ENCODE assay signal across 16 cellular contexts in genomic region chr12:288687-289086, GRCh38. TPM values are rescaled to one million over a fixed set of nuclear protein-coding genes. Genes with fewer than 3 reads are reported as not detected.
A peak's percentile ranks its signal among the peaks of the same experiment; 100 is the strongest.
DNase-seq lines count a peak whose midpoint lies in the region; ATAC-seq, FAIRE-seq and TF ChIP-seq lines count a peak whose summit lies in the region.
"Had no signal": no experiment of that assay in that cellular context is flagged by ENCODE, and none has a peak within 500 bp of the region (broad histone marks: within the 10 kb centered on the region; RNA-seq: fewer than 3 reads in every experiment).

No MANE protein-coding gene starts in this region.

- H3K9ac ChIP-seq in liver (ENCODE audit: low read depth in 1 of 2, low read length in 2 of 2) (no peak overlapping the region), HepG2 (ENCODE audit: insufficient read depth, low read depth, low read length) (no peak overlapping the region), astrocyte (ENCODE audit: low read length) (no peak overlapping the region)
- H3K9ac ChIP-seq: parathyroid adenoma had no signal

- H4K20me1 ChIP-seq in HepG2 (ENCODE audit: insufficient read depth, low read length) (no peaks in the 10 kb centered on the region), astrocyte (ENCODE audit: insufficient read depth, low read length) (peaks cover 29% of the 10 kb centered on the region)

- H3K79me2 ChIP-seq in HepG2 (ENCODE audit: insufficient read depth, low read length) (no peaks in the 10 kb centered on the region), astrocyte (ENCODE audit: insufficient read depth, low read length) (peaks cover 6% of the 10 kb centered on the region)
- H3K79me2 ChIP-seq: parathyroid adenoma had no signal

- TF ChIP-seq RAD21 in liver (IDR thresholded peaks at IDR 0.05) (peak in 1 of 2 donors; percentile 16), HepG2 (CRISPR knock-in tag; IDR thresholded peaks at IDR 0.05) (no peak)

- DNase-seq in HepG2 (ENCODE audit: low spot score) (no peak), astrocyte (ENCODE audit: low read depth) (peak; percentile 72), glomerular visceral epithelial cell (ENCODE audit: extremely low spot score) (peak; percentile 59), aorta (peak; percentile 59 to 75), GM10248 (ENCODE audit: extremely low spot score) (no peak)
- no peak for DNase-seq in stimulated activated CD4-positive, alpha-beta T cell treated with anti-CD3 and anti-CD28 coated beads, Interleukin-4, amount 100 ng/mL, for 1 hour
- no peak for DNase-seq in NK-92 treated with Interleukin-12 subunit alpha and Interleukin-12 subunit beta, amount 100 ng/mL, for 24 hours (lab: John Stamatoyannopoulos, UW)
- DNase-seq: activated CD4-positive, CD25-positive, alpha-beta regulatory T cell; activated CD8-positive, alpha-beta memory T cell treated with anti-CD3 and anti-CD28 coated beads, Interleukin-2, amount 50 U/mL, for 48 hours; activated naive CD8-positive, alpha-beta T cell treated with anti-CD3 and anti-CD28 coated beads for 36 hours; DMS153 had no signal

- no peak for FAIRE-seq in HepG2 (lab: Jason Lieb, UNC)
- FAIRE-seq in astrocyte (lab: Jason Lieb, UNC) = peak; percentile 56
- FAIRE-seq: urothelium cell line had no signal

- TF ChIP-seq EP300 in HepG2 (IDR thresholded peaks at IDR 0.05; ENCODE audit: low read depth in 2 of 2, low read length in 2 of 2) = no peak
- TF ChIP-seq EP300 in HepG2 (CRISPR knock-in tag; IDR thresholded peaks at IDR 0.05; ENCODE audit: borderline replicate concordance) = no peak

- BruUV-seq in HepG2 (replicated peaks; lab: Mats Ljungman, UMichigan) = no TSS peak

- WGBS in liver = 65% methylated on average over 5 of the region's 5 CpGs
- WGBS in HepG2 (ENCODE audit: low lambda C conversion rate) = 94% methylated on average over 5 of the region's 5 CpGs
- 58 to 60% methylated on average over 5 of the region's 5 CpGs for WGBS in aorta, 2 donors

- CTCF ChIA-PET in HepG2 (lab: Yijun Ruan, JAX; ENCODE audit: low intra/inter-chr PET ratio, low total read pairs) (no interaction called here), GM10248 (lab: Yijun Ruan, JAX) (interaction anchor here (1.1 kb wide), 1 partner anchor 13 kb away, joined by 3 read pairs; no protein-coding TSS in a partner anchor)

- H3K36me3 ChIP-seq in liver (ENCODE audit: control insufficient read depth in 4 of 4, insufficient read depth in 3 of 4, low read depth in 1 of 4, low read length in 3 of 4) (peaks cover 3 to 33% (median 31%) of the 10 kb centered on the region in 4 donors), HepG2 (replicated peaks in 1 of 2; ENCODE audit: control insufficient read depth in 1 of 2, insufficient read depth in 2 of 2, low read length in 2 of 2) (peaks cover 14 to 64% of the 10 kb centered on the region in 2 experiments), astrocyte (ENCODE audit: insufficient read depth, low read length) (peaks cover 28% of the 10 kb centered on the region), aorta (ENCODE audit: control insufficient read depth in 1 of 2, insufficient read depth in 2 of 2, low read length in 1 of 2) (peaks cover 4 to 12% of the 10 kb centered on the region in 2 donors)

- intact Hi-C loops in HepG2 (cut with micrococcal nuclease; ENCODE audit: unreplicated experiment) (no loop called here), aorta (cut with DNase I) (no loop called here)

- H3K36me3 Mint-ChIP-seq in astrocyte (ENCODE audit: low read depth, unreplicated experiment) = peaks cover 31% of the 10 kb centered on the region

- no peaks in the 10 kb centered on the region for H3K27me3 ChIP-seq in liver (ENCODE audit: control insufficient read depth in 4 of 4, insufficient read depth in 4 of 4, low read length in 3 of 4)
- no peaks in the 10 kb centered on the region for H3K27me3 ChIP-seq in HepG2 (ENCODE audit: control insufficient read depth in 1 of 2, insufficient read depth in 2 of 2, low read length in 2 of 2)
- H3K27me3 ChIP-seq in astrocyte (ENCODE audit: insufficient read depth, low read length) = no peaks in the 10 kb centered on the region
- H3K27me3 ChIP-seq in aorta (ENCODE audit: control insufficient read depth in 1 of 2, insufficient read depth in 2 of 2, low read length in 1 of 2) = no peaks in the 10 kb centered on the region

- H3K9me3 Mint-ChIP-seq in astrocyte (ENCODE audit: unreplicated experiment) = no peaks in the 10 kb centered on the region
- H3K9me3 Mint-ChIP-seq: activated naive CD8-positive, alpha-beta T cell treated with anti-CD3 and anti-CD28 coated beads for 36 hours had no signal

- in situ Hi-C loops in HepG2 (cut with HindIII; ENCODE audit: extremely low pct_ligation_motif_present, low pct_unique_long_range_greater_than_20kb) = no loop called here

- H3K4me3 ChIP-seq in liver (ENCODE audit: low read depth in 1 of 3, low read length in 3 of 3) (no peak overlapping the region), HepG2 (replicated peaks in 1 of 3; ENCODE audit: insufficient read depth in 1 of 3, low read depth in 2 of 3, low read length in 3 of 3) (no peak overlapping the region), astrocyte (ENCODE audit: insufficient read depth, low read depth, low read length) (no peak overlapping the region), aorta (ENCODE audit: low read length in 2 of 2) (no peak overlapping the region)
- H3K4me3 ChIP-seq: lung had no signal

- peaks cover 11% of the 10 kb centered on the region for H3K4me1 Mint-ChIP-seq in astrocyte (ENCODE audit: low read depth, unreplicated experiment)

- H2AFZ ChIP-seq in HepG2 (ENCODE audit: low read length) (no peak overlapping the region), astrocyte (ENCODE audit: low read depth, low read length) (no peak overlapping the region)
- H2AFZ ChIP-seq: parathyroid adenoma had no signal

- TF ChIP-seq CTCF in liver (IDR thresholded peaks at IDR 0.05; ENCODE audit: low read depth, low read length, missing input control) (no peak), HepG2 (CRISPR knock-in tag; IDR thresholded peaks at IDR 0.05) (no peak), astrocyte (IDR thresholded peaks at IDR 0.05; ENCODE audit: insufficient read depth, low read depth, low read length) (no peak), GM10248 (IDR thresholded peaks at IDR 0.05; ENCODE audit: control extremely low read depth, extremely low read depth, low read depth, missing control alignments) (no peak)

- H3K27ac Mint-ChIP-seq in astrocyte (ENCODE audit: unreplicated experiment) = no peak overlapping the region
- H3K27ac Mint-ChIP-seq: activated naive CD8-positive, alpha-beta T cell treated with anti-CD3 and anti-CD28 coated beads for 36 hours had no signal

- H3K9me3 ChIP-seq in liver (ENCODE audit: control insufficient read depth in 4 of 4, low read length in 3 of 4) (no peaks in the 10 kb centered on the region), HepG2 (ENCODE audit: low read length) (no peaks in the 10 kb centered on the region), astrocyte (ENCODE audit: insufficient read depth, low read depth, low read length) (no peaks in the 10 kb centered on the region), aorta (ENCODE audit: control insufficient read depth, low read length) (no peaks in the 10 kb centered on the region)

- H3K4me2 ChIP-seq in HepG2 (ENCODE audit: low read depth, low read length) (no peak overlapping the region), astrocyte (ENCODE audit: low read length) (no peak overlapping the region)

- ATAC-seq in HepG2 (no peak), aorta (ENCODE audit: low FRiP score) (no peak)

- POLR2A ChIA-PET in HepG2 (lab: Yijun Ruan, JAX) (no interaction called here), GM10248 (lab: Yijun Ruan, JAX) (no interaction called here)

- no peak overlapping the region for H3K4me3 Mint-ChIP-seq in astrocyte (ENCODE audit: unreplicated experiment)
- H3K4me3 Mint-ChIP-seq: activated naive CD8-positive, alpha-beta T cell treated with anti-CD3 and anti-CD28 coated beads for 36 hours had no signal

- H3K27me3 Mint-ChIP-seq in astrocyte (ENCODE audit: low read depth, unreplicated experiment) = no peaks in the 10 kb centered on the region
- H3K27me3 Mint-ChIP-seq: activated naive CD8-positive, alpha-beta T cell treated with anti-CD3 and anti-CD28 coated beads for 36 hours had no signal

- no peak overlapping the region for H3K27ac ChIP-seq in liver (ENCODE audit: low read depth in 1 of 2, low read length in 2 of 2)
- H3K27ac ChIP-seq in HepG2 (ENCODE audit: extremely low read length, insufficient read depth, low read length) = no peak overlapping the region
- H3K27ac ChIP-seq in astrocyte (ENCODE audit: low read depth, low read length) = peak overlapping the region; percentile 24
- no peak overlapping the region for H3K27ac ChIP-seq in aorta (ENCODE audit: low read depth in 1 of 2, low read length in 2 of 2)
- H3K27ac ChIP-seq: parathyroid adenoma had no signal

- TF ChIP-seq POLR2A in HepG2 (IDR thresholded peaks at IDR 0.05; ENCODE audit: insufficient read depth in 1 of 2, low read depth in 2 of 2, low read length in 2 of 2) = no peak

- no peaks in the 10 kb centered on the region for H3K4me1 ChIP-seq in liver (ENCODE audit: control insufficient read depth in 4 of 4, insufficient read depth in 4 of 4, low read length in 3 of 4)
- H3K4me1 ChIP-seq in HepG2 (ENCODE audit: insufficient read depth, low read length) = peaks cover 7% of the 10 kb centered on the region
- H3K4me1 ChIP-seq in astrocyte (ENCODE audit: insufficient read depth, low read length) = peaks cover 8% of the 10 kb centered on the region
- H3K4me1 ChIP-seq in aorta (ENCODE audit: control insufficient read depth in 1 of 2, insufficient read depth in 2 of 2, low read length in 2 of 2) = no peaks in the 10 kb centered on the region
- H3K4me1 ChIP-seq: parathyroid adenoma had no signal

RNA-seq across cellular contexts. Expression of gene SLC6A13, which starts 26.1 kb away (rescaled TPM):
- 10 to 100 TPM in 1 of 2 donors, under 1 TPM in 1; 0.23 to 12.0 TPM for total RNA-seq in liver
- polyA plus RNA-seq in liver = 1 to 10 TPM; 5.4 to 9.5 TPM
- 0.15 and 0.52 TPM in 2 replicates for total RNA-seq in HepG2 (2016; rRNA removed; fragmentation: Illumina TruSeq; extraction: Trizol)
- not detected in 2 replicates for total RNA-seq in HepG2 (2016; cell fraction: cytosol; rRNA removed; fragmentation: Illumina TruSeq; extraction: Trizol; ENCODE audit: low read depth)
- 0.22 TPM in 1 of 2 replicates, not detected in the other for total RNA-seq in HepG2 (2016; cell fraction: insoluble cytoplasmic fraction; rRNA removed; fragmentation: Illumina TruSeq; extraction: Trizol)
- total RNA-seq in HepG2 (2016; cell fraction: membrane; rRNA removed; fragmentation: Illumina TruSeq; extraction: Trizol) = not detected in 2 replicates
- 0.40 TPM in 1 of 2 replicates, not detected in the other for total RNA-seq in HepG2 (2016; cell fraction: nucleus; rRNA removed; fragmentation: Illumina TruSeq; extraction: Trizol)
- polyA plus RNA-seq in HepG2 (2011; rRNA removed) = 0.05 and 0.60 TPM in 2 replicates
- 0.17 and 0.21 TPM in 2 replicates for polyA plus RNA-seq in HepG2 (2011; cell fraction: cytosol; rRNA removed)
- polyA plus RNA-seq in HepG2 (2011; cell fraction: nucleus; rRNA removed) = 1.4 and 1.6 TPM in 2 replicates
- 0.60 and 0.83 TPM in 2 replicates for polyA plus RNA-seq in HepG2 (2012)
- polyA plus RNA-seq in HepG2 (2016; cell fraction: cytosol; fragmentation: Illumina TruSeq; extraction: Trizol; ENCODE audit: low read depth) = not detected in 2 replicates
- not detected in 2 replicates for polyA plus RNA-seq in HepG2 (2016; cell fraction: insoluble cytoplasmic fraction; fragmentation: Illumina TruSeq; extraction: Trizol; ENCODE audit: low read depth)
- polyA plus RNA-seq in HepG2 (2016; cell fraction: membrane; fragmentation: Illumina TruSeq; extraction: Trizol; ENCODE audit: low read depth) = not detected in 2 replicates
- 0.67 and 1.00 TPM in 2 replicates for polyA plus RNA-seq in HepG2 (2016; cell fraction: nucleus; fragmentation: Illumina TruSeq; extraction: Trizol; ENCODE audit: insufficient read depth, low read depth)
- 0.70 TPM in 1 of 2 replicates, not detected in the other for polyA minus RNA-seq in HepG2 (2011; rRNA and poly(A)+ RNA removed; ENCODE audit: low replicate concordance)
- not detected in 2 replicates for polyA minus RNA-seq in HepG2 (2011; cell fraction: cytosol; rRNA and poly(A)+ RNA removed)
- 2.7 and 3.2 TPM in 2 replicates for polyA minus RNA-seq in HepG2 (2011; cell fraction: nucleus; rRNA and poly(A)+ RNA removed)
- total RNA-seq in astrocyte = 2.4 and 2.6 TPM in 2 replicates
- under 1 TPM in 1 of 2 donors, not detected in 1; 0.90 TPM for total RNA-seq in aorta
- not detected for polyA plus RNA-seq in aorta
- polyA plus RNA-seq: AG04450 had no signal

Comparison
In these comparisons a context has a peak if more than half of its experiments do, and no peak if none do; other contexts are left out.
1. DNase-seq: peak in astrocyte (single experiment), glomerular visceral epithelial cell (single experiment) and aorta (2 of 2); none in HepG2 (single experiment), GM10248 (single experiment), stimulated activated CD4-positive, alpha-beta T cell treated with anti-CD3 and anti-CD28 coated beads, Interleukin-4, amount 100 ng/mL, for 1 hour (single experiment) and NK-92 treated with Interleukin-12 subunit alpha and Interleukin-12 subunit beta, amount 100 ng/mL, for 24 hours (single experiment).